ENCODE assay signal across 28 cellular contexts in the genomic region with DNA sequence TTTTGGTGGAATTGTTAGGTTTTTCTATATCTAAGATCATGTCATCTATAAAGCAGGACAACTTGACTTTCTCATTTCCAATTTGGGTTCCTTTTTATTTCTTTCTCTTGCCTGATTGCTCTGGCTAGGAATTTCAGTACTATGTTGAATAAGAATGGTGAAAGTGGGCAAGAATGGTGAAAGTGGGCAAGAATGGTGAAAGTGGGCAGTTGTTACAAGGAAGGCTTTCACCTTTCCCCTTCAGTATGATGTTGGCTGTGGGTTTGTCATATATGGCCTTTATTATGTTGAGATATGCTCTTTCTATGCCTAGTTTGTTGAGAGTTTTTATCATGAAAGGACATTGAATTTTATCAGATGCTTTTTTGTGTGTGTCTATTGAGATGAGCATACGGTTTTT.
"Had no signal": no experiment of that assay in that cellular context is flagged by ENCODE, and none has a peak within 500 bp of the region (broad histone marks: within the 10 kb centered on the region; RNA-seq: fewer than 3 reads in every experiment).

No MANE protein-coding gene starts in this region.

- H3K27ac ChIP-seq: colonic mucosa, coronary artery, dorsolateral prefrontal cortex, epithelial cell of prostate, esophagus muscularis mucosa, esophagus squamous epithelium, foreskin keratinocyte, gastrocnemius medialis, gastroesophageal sphincter, heart left ventricle, heart right ventricle, hepatocyte had no signal

- H3K36me3 ChIP-seq: colonic mucosa, esophagus muscularis mucosa, esophagus squamous epithelium, gastrocnemius medialis, gastroesophageal sphincter, heart left ventricle, heart right ventricle had no signal

- H3K9me3 ChIP-seq: colonic mucosa had no signal

- H3K4me3 ChIP-seq: colonic mucosa, coronary artery, dorsolateral prefrontal cortex, esophagus muscularis mucosa, esophagus squamous epithelium, gastrocnemius medialis, gastroesophageal sphincter, heart left ventricle, heart right ventricle, hepatocyte had no signal

- DNase-seq: colonic mucosa; cortex of kidney; dermis blood vessel endothelial cell; dorsolateral prefrontal cortex; effector CD4-positive, alpha-beta T cell; effector CD8-positive, alpha-beta T cell; effector memory CD4-positive, alpha-beta T cell; effector memory CD8-positive, alpha-beta T cell; endodermal cell; erythroblast; esophagus squamous epithelium; foreskin fibroblast; foreskin keratinocyte; foreskin melanocyte; gastrocnemius medialis; glutamatergic neuron; head of caudate nucleus; heart left ventricle; heart right ventricle had no signal

- FAIRE-seq: colon, endometrium, endothelial cell of umbilical vein, frontal cortex had no signal

- H3K4me1 ChIP-seq: colonic mucosa, esophagus squamous epithelium, foreskin keratinocyte had no signal
